In genomic region chr9:124721109-124721850, GRCh38 we compare ENCODE assay signal across 1 cellular context.
A peak's percentile ranks its signal among the peaks of the same experiment; 100 is the strongest.
TF ChIP-seq lines count a peak whose summit lies in the region.

No MANE protein-coding gene starts in this region.

TF ChIP-seq in K562, 482 proteins besides CTCF, POLR2A, EP300 and RAD21 (continued from another document and continues in another):
- no peak for TF ChIP-seq ATF3 (IDR thresholded peaks at IDR 0.05)
- TF ChIP-seq ATF3 (CRISPR knock-in tag; conservative IDR thresholded peaks at IDR 0.05), result no peak
- no peak for TF ChIP-seq ZBTB40 (IDR thresholded peaks at IDR 0.05)
- TF ChIP-seq ZBTB40 (CRISPR knock-in tag; IDR thresholded peaks at IDR 0.05), result no peak
- no peak for TF ChIP-seq DLX4 (CRISPR knock-in tag; IDR thresholded peaks at IDR 0.05)
- peak; percentile 34; the same call in 1 of the 2 replicates for TF ChIP-seq CTBP1 (IDR thresholded peaks at IDR 0.05; ENCODE audit: borderline replicate concordance)
- no peak for TF ChIP-seq UBTF (IDR thresholded peaks at IDR 0.05; ENCODE audit: borderline replicate concordance in 1 of 2, low read depth in 2 of 2, low read length in 2 of 2)
- TF ChIP-seq PREB (CRISPR knock-in tag; IDR thresholded peaks at IDR 0.05), result no peak
- peak; percentile 37; the same call in 1 of the 2 replicates for TF ChIP-seq ARID1B (IDR thresholded peaks at IDR 0.05)
- TF ChIP-seq MCM5 (IDR thresholded peaks at IDR 0.05; ENCODE audit: low read depth), result no peak
- no peak for TF ChIP-seq RERE (CRISPR knock-in tag; IDR thresholded peaks at IDR 0.05; ENCODE audit: borderline replicate concordance)
- no peak for TF ChIP-seq PATZ1 (CRISPR knock-in tag; IDR thresholded peaks at IDR 0.05; ENCODE audit: borderline replicate concordance)
- no peak for TF ChIP-seq ZBTB5 (IDR thresholded peaks at IDR 0.05)
- no peak for TF ChIP-seq HINFP (tag; conservative IDR thresholded peaks at IDR 0.05; ENCODE audit: low read depth)
- TF ChIP-seq SAFB (IDR thresholded peaks at IDR 0.05; ENCODE audit: borderline replicate concordance, low read depth, low read length), result no peak
- no peak for TF ChIP-seq TFAP4 (CRISPR knock-in tag; IDR thresholded peaks at IDR 0.05; ENCODE audit: borderline replicate concordance)
- TF ChIP-seq FOXK1 (CRISPR knock-in tag; IDR thresholded peaks at IDR 0.05; ENCODE audit: borderline replicate concordance), result no peak
- TF ChIP-seq ID3 (CRISPR knock-in tag; IDR thresholded peaks at IDR 0.05), result no peak
- TF ChIP-seq ID3 (tag; IDR thresholded peaks at IDR 0.05), result no peak
- no peak for TF ChIP-seq ZNF780A (CRISPR knock-in tag; IDR thresholded peaks at IDR 0.05)
